Comparison of ENCODE assay signal across 8 cellular contexts in the genomic region with DNA sequence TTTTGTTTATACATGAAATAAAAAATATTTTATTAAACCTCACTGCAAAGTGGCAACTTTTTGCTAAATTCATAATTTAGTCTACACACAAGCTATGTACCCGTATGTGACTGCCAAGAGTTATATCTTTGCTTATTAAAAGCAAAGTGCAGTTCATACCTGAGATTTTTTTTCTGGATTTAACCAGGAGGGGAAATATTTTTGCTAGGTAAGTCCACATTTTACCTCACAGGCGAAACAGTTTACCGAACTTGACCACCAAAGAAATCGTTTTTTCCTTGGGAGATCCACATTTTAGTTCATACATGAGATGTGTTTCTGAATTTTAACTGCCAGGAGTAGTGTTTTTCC. TPM values are rescaled to one million over a fixed set of nuclear protein-coding genes. Genes with fewer than 3 reads are reported as not detected.
DNase-seq lines count a peak whose midpoint lies in the region; ATAC-seq and TF ChIP-seq lines count a peak whose summit lies in the region.

No MANE protein-coding gene starts in this region.

- DNase-seq in coronary artery (ENCODE audit: low spot score) (no peak), GM13977 (ENCODE audit: low spot score) (no peak), NCI-H187 treated with DMSO at 0.1 percent for 48 hours (lab: John Stamatoyannopoulos, UW) (no peak), NCI-H2107 (lab: John Stamatoyannopoulos, UW) (no peak)

- no peaks in the 10 kb centered on the region for H3K9me2 ChIP-seq in neural cell (ENCODE audit: insufficient read depth, low read length)

- ATAC-seq in HG02610 (IDR thresholded peaks at IDR 0.05; ENCODE audit: unreplicated experiment), result no peak

- H3K4me3 ChIP-seq in BLaER1 treated with 17β-estradiol and CSF1 and Interleukin-3, amounts not matched to agents 10 nM and 100 nM, result peak overlapping the region; percentile 93 to 100 (median 100); a peak in 19 of 20 replicates
- H3K4me3 ChIP-seq in coronary artery (peak overlapping the region; percentile 97), neural cell (ENCODE audit: low read length) (peak overlapping the region; percentile 99)

- in situ Hi-C loops in GM13977 (cut with MboI; ENCODE audit: low pct_unique_long_range_greater_than_20kb, low sequenced_read_pairs, unreplicated experiment), result loop anchor here (25.0 kb wide), 1 partner anchor 344 kb away; no protein-coding TSS in a partner anchor

- no peak overlapping the region for H2AFZ ChIP-seq in neural cell (ENCODE audit: low read depth, low read length)

- H4K20me1 ChIP-seq in BLaER1 treated with 17β-estradiol and CSF1 and Interleukin-3, amounts not matched to agents 10 nM and 100 nM, result peaks cover 39 to 41% (median 40%) of the 10 kb centered on the region in 11 experiments
- peaks cover 36% of the 10 kb centered on the region for H4K20me1 ChIP-seq in neural cell (ENCODE audit: insufficient read depth)

- peaks cover 24 to 32% (median 30%) of the 10 kb centered on the region in 11 experiments for H3K36me3 ChIP-seq in BLaER1 treated with 17β-estradiol and CSF1 and Interleukin-3, amounts not matched to agents 10 nM and 100 nM
- H3K36me3 ChIP-seq in KOPT-K1 (ENCODE audit: insufficient read depth, low read length) (peaks cover 25% of the 10 kb centered on the region), neural cell (ENCODE audit: insufficient read depth, low read length) (no peaks in the 10 kb centered on the region)

- TF ChIP-seq CTCF in coronary artery (IDR thresholded peaks at IDR 0.05) (no peak), neural cell (IDR thresholded peaks at IDR 0.05; ENCODE audit: poor library complexity, severe bottlenecking) (no peak), GM13977 (IDR thresholded peaks at IDR 0.05; ENCODE audit: extremely low read depth, insufficient read depth, missing control alignments) (no peak)

- TF ChIP-seq RAD21 in neural cell (conservative IDR thresholded peaks at IDR 0.05), result no peak

- peaks cover 32% of the 10 kb centered on the region for H3K79me2 ChIP-seq in neural cell (replicated peaks; ENCODE audit: insufficient read depth, low read length)

- H3K27me3 ChIP-seq in BLaER1 treated with 17β-estradiol and CSF1 and Interleukin-3, amounts not matched to agents 10 nM and 100 nM, result no peaks in the 10 kb centered on the region
- no peaks in the 10 kb centered on the region for H3K27me3 ChIP-seq in neural cell (ENCODE audit: insufficient read depth, low read depth, low read length)

- no peak for TF ChIP-seq EP300 in neural cell (conservative IDR thresholded peaks at IDR 0.05; ENCODE audit: poor library complexity, severe bottlenecking)

- H3K9me3 ChIP-seq in BLaER1 treated with 17β-estradiol and CSF1 and Interleukin-3, amounts not matched to agents 10 nM and 100 nM (replicated peaks in 1 of 11), result no peaks in the 10 kb centered on the region; a peak in 1 of 22 replicates
- H3K9me3 ChIP-seq in KOPT-K1 (ENCODE audit: insufficient read depth, low read length, poor library complexity, severe bottlenecking), result no peaks in the 10 kb centered on the region
- no peaks in the 10 kb centered on the region for H3K9me3 ChIP-seq in neural cell (ENCODE audit: low read length)

- H3K4me2 ChIP-seq in BLaER1 treated with 17β-estradiol and CSF1 and Interleukin-3, amounts not matched to agents 10 nM and 100 nM, result peak overlapping the region; percentile 82 to 97 (median 92); a peak in 21 of 22 replicates
- H3K4me2 ChIP-seq in neural cell (ENCODE audit: low read length), result peak overlapping the region; percentile 68

- peak overlapping the region in 10 of 11 experiments; percentile 74 to 100 (median 98); a peak in 20 of 22 replicates for H3K27ac ChIP-seq in BLaER1 treated with 17β-estradiol and CSF1 and Interleukin-3, amounts not matched to agents 10 nM and 100 nM
- peak overlapping the region; percentile 57 for H3K27ac ChIP-seq in KOPT-K1 (ENCODE audit: low read depth, low read length, poor library complexity, severe bottlenecking)
- H3K27ac ChIP-seq in coronary artery, result no peak overlapping the region
- H3K27ac ChIP-seq in neural cell (ENCODE audit: low read length), result no peak overlapping the region

- peaks cover 4% of the 10 kb centered on the region for H3F3A ChIP-seq in neural cell (ENCODE audit: insufficient read depth, low read length, poor library complexity, severe bottlenecking)

- H3K4me1 ChIP-seq in BLaER1 treated with 17β-estradiol and CSF1 and Interleukin-3, amounts not matched to agents 10 nM and 100 nM, result peaks cover 64 to 74% (median 73%) of the 10 kb centered on the region in 10 experiments

- peak overlapping the region; percentile 31 to 100 (median 98); a peak in 17 of 22 replicates for H3K9ac ChIP-seq in BLaER1 treated with 17β-estradiol and CSF1 and Interleukin-3, amounts not matched to agents 10 nM and 100 nM
- peak overlapping the region; percentile 76 for H3K9ac ChIP-seq in neural cell (ENCODE audit: low read length)

TF ChIP-seq in neural cell, 6 proteins besides CTCF, POLR2A, EP300 and RAD21:
- TF ChIP-seq, protein P1, sequence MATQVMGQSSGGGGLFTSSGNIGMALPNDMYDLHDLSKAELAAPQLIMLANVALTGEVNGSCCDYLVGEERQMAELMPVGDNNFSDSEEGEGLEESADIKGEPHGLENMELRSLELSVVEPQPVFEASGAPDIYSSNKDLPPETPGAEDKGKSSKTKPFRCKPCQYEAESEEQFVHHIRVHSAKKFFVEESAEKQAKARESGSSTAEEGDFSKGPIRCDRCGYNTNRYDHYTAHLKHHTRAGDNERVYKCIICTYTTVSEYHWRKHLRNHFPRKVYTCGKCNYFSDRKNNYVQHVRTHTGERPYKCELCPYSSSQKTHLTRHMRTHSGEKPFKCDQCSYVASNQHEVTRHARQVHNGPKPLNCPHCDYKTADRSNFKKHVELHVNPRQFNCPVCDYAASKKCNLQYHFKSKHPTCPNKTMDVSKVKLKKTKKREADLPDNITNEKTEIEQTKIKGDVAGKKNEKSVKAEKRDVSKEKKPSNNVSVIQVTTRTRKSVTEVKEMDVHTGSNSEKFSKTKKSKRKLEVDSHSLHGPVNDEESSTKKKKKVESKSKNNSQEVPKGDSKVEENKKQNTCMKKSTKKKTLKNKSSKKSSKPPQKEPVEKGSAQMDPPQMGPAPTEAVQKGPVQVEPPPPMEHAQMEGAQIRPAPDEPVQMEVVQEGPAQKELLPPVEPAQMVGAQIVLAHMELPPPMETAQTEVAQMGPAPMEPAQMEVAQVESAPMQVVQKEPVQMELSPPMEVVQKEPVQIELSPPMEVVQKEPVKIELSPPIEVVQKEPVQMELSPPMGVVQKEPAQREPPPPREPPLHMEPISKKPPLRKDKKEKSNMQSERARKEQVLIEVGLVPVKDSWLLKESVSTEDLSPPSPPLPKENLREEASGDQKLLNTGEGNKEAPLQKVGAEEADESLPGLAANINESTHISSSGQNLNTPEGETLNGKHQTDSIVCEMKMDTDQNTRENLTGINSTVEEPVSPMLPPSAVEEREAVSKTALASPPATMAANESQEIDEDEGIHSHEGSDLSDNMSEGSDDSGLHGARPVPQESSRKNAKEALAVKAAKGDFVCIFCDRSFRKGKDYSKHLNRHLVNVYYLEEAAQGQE (IDR thresholded peaks at IDR 0.05; ENCODE audit: borderline replicate concordance), result no peak
- TF ChIP-seq MXI1 (conservative IDR thresholded peaks at IDR 0.05; ENCODE audit: poor library complexity, severe bottlenecking) (no peak), TAF1 (IDR thresholded peaks at IDR 0.05; ENCODE audit: low read depth) (no peak), SMC3 (conservative IDR thresholded peaks at IDR 0.05; ENCODE audit: poor library complexity) (no peak), POLR2AphosphoS5 (IDR thresholded peaks at IDR 0.05) (no peak)

RNA-seq across cellular contexts. Expression of a gene that starts 12.2 kb away (rescaled TPM):
- 1.3 and 1.4 TPM in 2 replicates for polyA plus RNA-seq in neural cell
- polyA minus RNA-seq in neural cell, result 4.9 TPM in 1 of 2 replicates, not detected in the other

RNA-seq across cellular contexts. Expression of a gene that starts 13.5 kb away (rescaled TPM):
- not detected in 2 replicates for polyA plus RNA-seq in neural cell
- not detected in 2 replicates for polyA minus RNA-seq in neural cell

RNA-seq across cellular contexts. Expression of a gene that starts 19.3 kb away (rescaled TPM):
- 57.5 and 71.5 TPM in 2 replicates for polyA plus RNA-seq in neural cell
- polyA minus RNA-seq in neural cell, result 12.7 and 12.8 TPM in 2 replicates

RNA-seq across cellular contexts. Expression of a gene that starts 31.8 kb away (rescaled TPM):
- 14.4 and 51.6 TPM in 2 replicates for polyA plus RNA-seq in neural cell
- polyA minus RNA-seq in neural cell, result 50.2 and 51.4 TPM in 2 replicates

RNA-seq across cellular contexts. Expression of a gene that starts 32.3 kb away (rescaled TPM):
- polyA plus RNA-seq in neural cell, result 219 and 254 TPM in 2 replicates
- polyA minus RNA-seq in neural cell, result 64.6 and 80.1 TPM in 2 replicates

Comparison
In these comparisons a context has a peak if more than half of its experiments do, and no peak if none do; other contexts are left out.
1. H3K27ac ChIP-seq: peak in BLaER1 treated with 17β-estradiol and CSF1 and Interleukin-3, amounts not matched to agents 10 nM and 100 nM (10 of 11) and KOPT-K1 (single experiment); none in coronary artery (0 of 2) and neural cell (single experiment).
2. Peak in every context shown above with its lines, with median percentiles within 50 percentile points of each other: H3K4me3 ChIP-seq.